Comparison of ENCODE assay signal across 8 cellular contexts in the genomic region with DNA sequence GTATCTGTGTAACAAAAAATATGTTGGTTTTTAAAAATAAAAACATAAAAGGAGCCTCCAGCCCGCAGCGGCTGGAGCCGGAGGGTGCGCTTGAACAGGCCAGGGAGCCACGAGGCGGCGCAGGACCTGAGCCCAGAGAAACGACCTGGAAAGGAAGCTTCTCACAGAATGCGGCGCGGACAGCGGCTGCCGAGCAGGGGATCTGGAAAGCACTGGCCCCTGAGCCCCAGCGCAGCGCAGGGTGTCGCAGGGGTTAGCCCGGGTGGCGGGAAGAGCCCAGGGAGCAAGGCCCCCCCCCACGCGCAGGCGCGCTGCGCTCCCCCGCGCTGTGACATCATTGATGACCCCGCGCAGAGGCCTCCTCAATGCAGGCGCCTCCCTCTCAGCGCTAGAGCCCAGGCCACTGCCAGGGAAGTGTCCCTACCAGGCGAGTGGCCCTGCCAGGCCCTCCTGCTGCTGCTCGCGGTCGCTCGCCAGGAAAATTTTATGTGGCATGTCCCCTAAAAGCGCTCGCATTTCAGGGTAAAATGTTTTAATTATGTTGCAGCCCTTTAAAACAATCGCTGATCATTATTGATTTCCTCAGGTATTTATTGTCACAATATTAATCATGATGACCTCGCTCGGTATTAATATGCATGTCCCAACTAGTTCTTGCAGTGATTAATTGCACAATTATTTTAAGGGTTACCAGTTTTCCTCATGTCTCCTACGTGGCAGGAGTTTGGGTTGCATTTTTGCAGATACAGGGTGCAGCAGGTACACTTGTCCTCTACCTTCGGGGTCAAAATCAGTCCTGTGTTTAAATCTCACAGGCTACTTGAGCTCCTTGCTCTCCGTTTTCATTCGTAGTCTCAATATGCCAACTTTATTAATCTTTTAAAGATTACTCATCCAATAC.
DNase-seq lines count a peak whose midpoint lies in the region; ATAC-seq, FAIRE-seq and TF ChIP-seq lines count a peak whose summit lies in the region.

No MANE protein-coding gene starts in this region.

- no peak for TF ChIP-seq RAD21 in HepG2 (CRISPR knock-in tag; IDR thresholded peaks at IDR 0.05)

- no peaks in the 10 kb centered on the region for H3K9me3 Mint-ChIP-seq in activated CD4-positive, alpha-beta memory T cell treated with anti-CD3 and anti-CD28 coated beads for 36 hours

- CTCF ChIA-PET in activated CD4-positive, alpha-beta memory T cell treated with anti-CD3 and anti-CD28 coated beads for 36 hours (lab: Charles Lee): interaction anchor here (0.7 to 1.0 kb wide), 2 partner anchors 50 to 85 kb away, joined by 3 read pairs; no protein-coding TSS in a partner anchor
- CTCF ChIA-PET in HepG2 (lab: Yijun Ruan, JAX; ENCODE audit: low intra/inter-chr PET ratio, low total read pairs): no interaction called here

- peaks cover 6% of the 10 kb centered on the region for H3K79me2 ChIP-seq in HepG2 (ENCODE audit: insufficient read depth, low read length)

- H3K27me3 Mint-ChIP-seq in activated CD4-positive, alpha-beta memory T cell treated with anti-CD3 and anti-CD28 coated beads for 36 hours: peaks cover 4% of the 10 kb centered on the region

- no peaks in the 10 kb centered on the region for H4K20me1 ChIP-seq in HepG2 (ENCODE audit: insufficient read depth, low read length)

- H2AFZ ChIP-seq in HepG2 (ENCODE audit: low read length): no peak overlapping the region

- TF ChIP-seq CTCF in HepG2 (CRISPR knock-in tag; IDR thresholded peaks at IDR 0.05): peak; percentile 46

- BruUV-seq in HepG2 (replicated peaks; lab: Mats Ljungman, UMichigan): no TSS peak

- DNase-seq in NCI-H345 treated with DMSO at 0.1 percent for 48 hours (lab: John Stamatoyannopoulos, UW; ENCODE audit: unreplicated experiment): peak; percentile 70
- DNase-seq in activated CD4-positive, alpha-beta memory T cell treated with anti-CD3 and anti-CD28 coated beads for 36 hours: peak; percentile 89
- DNase-seq in dermis blood vessel endothelial cell: peak; percentile 90
- peak; percentile 13 for DNase-seq in HepG2 (ENCODE audit: low spot score)
- DNase-seq in stimulated activated CD4-positive, alpha-beta T cell treated with anti-CD3 and anti-CD28 coated beads, Interleukin-2, amount 100 ng/mL, for 4 hours (ENCODE audit: low read depth): peak; percentile 63
- DNase-seq in NCI-H1105 (lab: John Stamatoyannopoulos, UW): no peak

- peak overlapping the region; percentile 41 for H3K4me2 ChIP-seq in HepG2 (ENCODE audit: low read depth, low read length)

- no peak overlapping the region for H3K27ac ChIP-seq in HepG2 (ENCODE audit: extremely low read length, insufficient read depth, low read length)

- POLR2A ChIA-PET in activated CD4-positive, alpha-beta memory T cell treated with anti-CD3 and anti-CD28 coated beads for 36 hours (lab: Charles Lee): no interaction called here
- POLR2A ChIA-PET in HepG2 (lab: Yijun Ruan, JAX): no interaction called here

- no peak overlapping the region for H3K9ac ChIP-seq in HepG2 (ENCODE audit: insufficient read depth, low read depth, low read length)

- no peak for TF ChIP-seq EP300 in HepG2 (IDR thresholded peaks at IDR 0.05; ENCODE audit: low read depth in 2 of 2, low read length in 2 of 2)
- no peak for TF ChIP-seq EP300 in HepG2 (CRISPR knock-in tag; IDR thresholded peaks at IDR 0.05; ENCODE audit: borderline replicate concordance)

- no peaks in the 10 kb centered on the region for H3K27me3 ChIP-seq in HepG2 (ENCODE audit: control insufficient read depth in 1 of 2, insufficient read depth in 2 of 2, low read length in 2 of 2)

- TF ChIP-seq POLR2A in HepG2 (IDR thresholded peaks at IDR 0.05; ENCODE audit: insufficient read depth in 1 of 2, low read depth in 2 of 2, low read length in 2 of 2): no peak

- ATAC-seq in GM18498 (IDR thresholded peaks at IDR 0.05; ENCODE audit: unreplicated experiment) (peak; percentile 97), HG02973 (IDR thresholded peaks at IDR 0.05; ENCODE audit: unreplicated experiment) (peak; percentile 97), HepG2 (peak; percentile 91)

- H3K27ac Mint-ChIP-seq in activated CD4-positive, alpha-beta memory T cell treated with anti-CD3 and anti-CD28 coated beads for 36 hours: no peak overlapping the region

- no peak for FAIRE-seq in HepG2 (lab: Jason Lieb, UNC)

- no peaks in the 10 kb centered on the region for H3K4me1 ChIP-seq in HepG2 (ENCODE audit: insufficient read depth, low read length)

- H3K4me3 ChIP-seq in HepG2 (replicated peaks in 1 of 3; ENCODE audit: insufficient read depth in 1 of 3, low read depth in 2 of 3, low read length in 3 of 3): no peak overlapping the region; a peak in 1 of 6 replicates

- H3K4me3 Mint-ChIP-seq in activated CD4-positive, alpha-beta memory T cell treated with anti-CD3 and anti-CD28 coated beads for 36 hours: peak overlapping the region; percentile 69

- H3K4me1 Mint-ChIP-seq in activated CD4-positive, alpha-beta memory T cell treated with anti-CD3 and anti-CD28 coated beads for 36 hours (ENCODE audit: low read depth): peaks cover 6% of the 10 kb centered on the region

- H3K9me3 ChIP-seq in HepG2 (ENCODE audit: low read length): no peaks in the 10 kb centered on the region

- in situ Hi-C loops in HepG2 (cut with HindIII; ENCODE audit: extremely low pct_ligation_motif_present, low pct_unique_long_range_greater_than_20kb): no loop called here

- intact Hi-C loops in activated CD4-positive, alpha-beta memory T cell treated with anti-CD3 and anti-CD28 coated beads for 36 hours (cut with micrococcal nuclease): no loop called here
- intact Hi-C loops in HepG2 (cut with micrococcal nuclease; ENCODE audit: unreplicated experiment): no loop called here

- 83% methylated on average over 27 of the region's 43 CpGs for WGBS in HepG2 (ENCODE audit: low lambda C conversion rate)

- H3K36me3 ChIP-seq in HepG2 (replicated peaks in 1 of 2; ENCODE audit: control insufficient read depth in 1 of 2, insufficient read depth in 2 of 2, low read length in 2 of 2): no peaks in the 10 kb centered on the region

- H3K36me3 Mint-ChIP-seq in activated CD4-positive, alpha-beta memory T cell treated with anti-CD3 and anti-CD28 coated beads for 36 hours: no peaks in the 10 kb centered on the region

TF ChIP-seq in HepG2, 621 proteins besides CTCF, POLR2A, EP300 and RAD21 (continues in another document):
- TF ChIP-seq CREB1 (IDR thresholded peaks at IDR 0.05) (peak; percentile 31; the same call in 1 of the 2 replicates), CREB1 (CRISPR knock-in tag; IDR thresholded peaks at IDR 0.05) (no peak), ARNT2 (CRISPR knock-in tag; IDR thresholded peaks at IDR 0.05; ENCODE audit: low read depth) (no peak), ZFX (CRISPR knock-in tag; IDR thresholded peaks at IDR 0.05; ENCODE audit: low read depth) (peak; percentile 14; the same call in 1 of the 2 replicates), ZNF740 (CRISPR knock-in tag; IDR thresholded peaks at IDR 0.05) (0 out of 2 replicates have a peak, but pooled peaks have one; percentile 49), SRSF1 (optimal IDR thresholded peaks at IDR 0.05; ENCODE audit: low read depth, low read length) (peak; percentile 68), ZNF678 (CRISPR knock-in tag; IDR thresholded peaks at IDR 0.05) (no peak), RBFOX2 (IDR thresholded peaks at IDR 0.05; ENCODE audit: low read depth, low read length) (0 out of 2 replicates have a peak, but pooled peaks have one; percentile 26), HNRNPLL (IDR thresholded peaks at IDR 0.05; ENCODE audit: low read depth, low read length, poor library complexity, severe bottlenecking) (peak; percentile 38), TFDP2 (CRISPR knock-in tag; IDR thresholded peaks at IDR 0.05) (peak; percentile 64; the same call in 1 of the 2 replicates), ZNF563 (CRISPR knock-in tag; IDR thresholded peaks at IDR 0.05) (no peak), ZNF225 (CRISPR knock-in tag; IDR thresholded peaks at IDR 0.05) (no peak), NR2C2 (CRISPR knock-in tag; IDR thresholded peaks at IDR 0.05; ENCODE audit: borderline replicate concordance) (peak; percentile 41; the same call in 1 of the 2 replicates), AGO2 (optimal IDR thresholded peaks at IDR 0.05; ENCODE audit: low read depth, low read length) (peak; percentile 66), ZFY (CRISPR knock-in tag; IDR thresholded peaks at IDR 0.05) (0 out of 2 replicates have a peak, but pooled peaks have one; percentile 22), SAFB2 (CRISPR knock-in tag; IDR thresholded peaks at IDR 0.05; ENCODE audit: borderline replicate concordance, low read depth) (0 out of 2 replicates have a peak, but pooled peaks have one; percentile 58), STAG1 (CRISPR knock-in tag; IDR thresholded peaks at IDR 0.05) (peak; percentile 22), GLI4 (CRISPR knock-in tag; IDR thresholded peaks at IDR 0.05; ENCODE audit: borderline replicate concordance) (no peak)
- TF ChIP-seq, protein P1, sequence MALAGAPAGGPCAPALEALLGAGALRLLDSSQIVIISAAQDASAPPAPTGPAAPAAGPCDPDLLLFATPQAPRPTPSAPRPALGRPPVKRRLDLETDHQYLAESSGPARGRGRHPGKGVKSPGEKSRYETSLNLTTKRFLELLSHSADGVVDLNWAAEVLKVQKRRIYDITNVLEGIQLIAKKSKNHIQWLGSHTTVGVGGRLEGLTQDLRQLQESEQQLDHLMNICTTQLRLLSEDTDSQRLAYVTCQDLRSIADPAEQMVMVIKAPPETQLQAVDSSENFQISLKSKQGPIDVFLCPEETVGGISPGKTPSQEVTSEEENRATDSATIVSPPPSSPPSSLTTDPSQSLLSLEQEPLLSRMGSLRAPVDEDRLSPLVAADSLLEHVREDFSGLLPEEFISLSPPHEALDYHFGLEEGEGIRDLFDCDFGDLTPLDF (CRISPR knock-in tag; IDR thresholded peaks at IDR 0.05): 0 out of 2 replicates have a peak, but pooled peaks have one; percentile 47
